ENCODE assay signal across 1 cellular context in genomic region chr1:31717341-31717740, GRCh38.
TF ChIP-seq lines count a peak whose summit lies in the region.

No MANE protein-coding gene starts in this region.

TF ChIP-seq in SK-N-SH treated with all-trans-retinoic acid at 6 μM for 48 hours, 23 proteins besides CTCF, POLR2A, EP300 and RAD21 (continued from another document):
- TF ChIP-seq TSHZ2 (CRISPR knock-in tag; IDR thresholded peaks at IDR 0.05) (no peak), PPARA (CRISPR knock-in tag; IDR thresholded peaks at IDR 0.05; ENCODE audit: borderline replicate concordance) (no peak), ZFP30 (CRISPR knock-in tag; IDR thresholded peaks at IDR 0.05) (no peak)
